ENCODE assay signal across 19 cellular contexts in genomic region chr6:38612386-38612965, GRCh38. TPM values are rescaled to one million over a fixed set of nuclear protein-coding genes. Genes with fewer than 3 reads are reported as not detected.
DNase-seq lines count a peak whose midpoint lies in the region; ATAC-seq and TF ChIP-seq lines count a peak whose summit lies in the region.
"Had no signal": no experiment of that assay in that cellular context is flagged by ENCODE, and none has a peak within 500 bp of the region (broad histone marks: within the 10 kb centered on the region; RNA-seq: fewer than 3 reads in every experiment).

No MANE protein-coding gene starts in this region.

- no peaks in the 10 kb centered on the region for H3K36me3 ChIP-seq in HAP-1 (replicated peaks)
- H3K36me3 ChIP-seq: left ventricle myocardium inferior, upper lobe of left lung had no signal

- H3K4me1 ChIP-seq in HAP-1, result peaks cover 20% of the 10 kb centered on the region

- H3K27me3 ChIP-seq in HAP-1 (ENCODE audit: low read depth), result no peaks in the 10 kb centered on the region
- H3K27me3 ChIP-seq: upper lobe of left lung had no signal

- DNase-seq in A172 (ENCODE audit: low spot score) (peak; percentile 6), HAP-1 (ENCODE audit: low spot score in 2 of 2) (peak; percentile 55 to 86), cardiac fibroblast (ENCODE audit: low read depth in 2 of 2) (peak; percentile 70), iris pigment epithelial cell (ENCODE audit: low read depth) (peak; percentile 52)
- DNase-seq in stimulated activated naive CD4-positive, alpha-beta T cell treated with Interleukin-2 at 50 U/mL for 16 hours (lab: John Stamatoyannopoulos, UW), result no peak
- DNase-seq: 8988T; activated effector memory CD4-positive, alpha-beta T cell treated with anti-CD3 and anti-CD28 coated beads, Interleukin-2, amount 50 U/mL, for 16 hours; effector memory CD4-positive, alpha-beta T cell; Karpas-422; left ventricle myocardium inferior; natural killer cell; NCI-H1694 treated with DMSO at 0.1 percent for 48 hours; NCI-H446 treated with DMSO at 0.1 percent for 48 hours; stimulated activated CD8-positive, alpha-beta memory T cell treated with anti-CD3 and anti-CD28 coated beads, Interleukin-4, amount 100 ng/mL, for 48 hours; upper lobe of left lung had no signal

- TF ChIP-seq CTCF in cardiac fibroblast (IDR thresholded peaks at IDR 0.05; ENCODE audit: low read depth, low read length), result no peak

- ATAC-seq in GM21360 (IDR thresholded peaks at IDR 0.05; ENCODE audit: unreplicated experiment) (no peak), HG03378 (IDR thresholded peaks at IDR 0.05; ENCODE audit: unreplicated experiment) (no peak), GM18861 (IDR thresholded peaks at IDR 0.05; ENCODE audit: unreplicated experiment) (no peak)
- ATAC-seq: natural killer cell, SK-N-SH treated with all-trans-retinoic acid at 6 μM for 48 hours had no signal

- H3K4me3 ChIP-seq in HAP-1 (no peak overlapping the region), cardiac fibroblast (replicated peaks in 1 of 2; ENCODE audit: low read depth in 2 of 2, low read length in 2 of 2) (no peak overlapping the region)
- H3K4me3 ChIP-seq: left ventricle myocardium inferior, upper lobe of left lung had no signal

- in situ Hi-C loops in HAP-1 (cut with MboI; ENCODE audit: low sequenced_read_pairs), result no loop called here

- no peaks in the 10 kb centered on the region for H3K9me3 ChIP-seq in HAP-1
- H3K9me3 ChIP-seq: upper lobe of left lung had no signal

RNA-seq across cellular contexts. Expression of gene BTBD9, which starts 27.3 kb away (rescaled TPM):
- 6.9 and 8.9 TPM in 2 replicates for total RNA-seq in A172 (2014; rRNA removed; shearing (Covaris generic))
